8 cellular contexts compared by ENCODE assay signal in the genomic region with DNA sequence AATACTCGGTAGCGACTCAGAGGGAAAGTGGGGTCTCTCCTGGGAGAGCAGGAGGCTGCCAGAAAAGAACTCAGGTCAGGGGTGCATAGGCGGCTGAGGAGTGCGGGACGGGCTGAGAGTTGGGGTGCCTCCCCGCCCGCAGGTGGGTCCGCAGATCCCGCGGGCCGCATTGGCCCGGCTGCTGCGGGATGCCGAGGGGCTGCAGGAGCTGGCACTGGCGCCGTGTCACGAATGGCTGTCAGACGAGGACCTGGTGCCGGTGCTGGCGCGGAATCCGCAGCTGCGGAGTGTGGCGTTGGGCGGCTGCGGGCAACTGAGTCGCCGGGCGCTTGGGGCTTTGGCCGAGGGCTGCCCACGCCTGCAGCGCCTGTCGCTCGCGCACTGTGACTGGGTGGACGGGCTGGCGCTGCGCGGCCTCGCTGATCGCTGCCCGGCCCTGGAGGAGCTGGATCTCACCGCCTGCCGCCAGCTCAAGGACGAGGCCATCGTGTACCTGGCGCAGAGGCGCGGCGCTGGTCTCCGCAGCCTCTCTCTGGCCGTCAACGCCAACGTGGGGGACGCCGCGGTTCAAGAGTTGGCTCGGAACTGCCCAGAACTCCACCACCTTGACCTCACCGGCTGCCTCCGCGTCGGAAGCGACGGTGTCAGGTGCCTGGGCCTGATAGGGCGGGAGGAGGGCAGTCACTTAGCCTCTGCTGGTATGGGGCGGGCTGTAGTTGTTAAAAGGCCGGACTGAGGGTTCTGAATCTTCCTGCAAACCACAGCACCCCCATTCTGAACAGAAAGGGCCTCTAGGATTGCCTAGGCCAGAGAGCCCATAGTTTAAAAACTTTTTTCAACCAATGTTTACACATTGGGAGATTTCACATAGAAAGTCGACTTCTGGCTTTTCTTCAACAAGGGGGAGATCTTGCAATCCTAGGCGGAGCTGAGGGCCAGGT. TPM values are rescaled to one million over a fixed set of nuclear protein-coding genes. Genes with fewer than 3 reads are reported as not detected.
DNase-seq lines count a peak whose midpoint lies in the region; ATAC-seq and TF ChIP-seq lines count a peak whose summit lies in the region.

No MANE protein-coding gene starts in this region.

- H3K27me3 Mint-ChIP-seq in activated T-cell treated with anti-CD3 and anti-CD28 coated beads, Interleukin-2, amount 50 U/mL, for 72 hours (ENCODE audit: low read depth) = peaks cover 24% of the 10 kb centered on the region

- peak; percentile 8 to 17 for ATAC-seq in activated T-cell treated with anti-CD3 and anti-CD28 coated beads, Interleukin-2, amount 50 U/mL, for 72 hours (replicated peaks in 1 of 2)

- H3K9me3 Mint-ChIP-seq in activated T-cell treated with anti-CD3 and anti-CD28 coated beads, Interleukin-2, amount 50 U/mL, for 72 hours = no peaks in the 10 kb centered on the region

- TF ChIP-seq CTCF in astrocyte of the cerebellum (IDR thresholded peaks at IDR 0.05; ENCODE audit: low read depth, low read length, missing control alignments) = no peak

- peaks cover 2% of the 10 kb centered on the region in 2 donors for H3K36me3 Mint-ChIP-seq in activated T-cell treated with anti-CD3 and anti-CD28 coated beads, Interleukin-2, amount 50 U/mL, for 72 hours (ENCODE audit: insufficient read depth in 2 of 2)

- H3K4me3 ChIP-seq in Jurkat, Clone E6-1 (ENCODE audit: low read length) = peak overlapping the region; percentile 87
- peak overlapping the region; percentile 91 for H3K4me3 ChIP-seq in astrocyte of the cerebellum (ENCODE audit: low read depth, low read length)

- in situ Hi-C loops in astrocyte of the cerebellum (cut with HindIII; ENCODE audit: low sequenced_read_pairs) = no loop called here

- peak in 1 of 2 donors; percentile 52 for DNase-seq in activated T-cell treated with anti-CD3 and anti-CD28 coated beads, Interleukin-2, amount 50 U/mL, for 72 hours
- DNase-seq in activated T-cell treated with anti-CD3 and anti-CD28 coated beads for 4 hours (no peak), astrocyte of the cerebellum (ENCODE audit: low read depth) (no peak), iris pigment epithelial cell (ENCODE audit: low read depth) (peak; percentile 20), occipital lobe (lab: John Stamatoyannopoulos, UW) (no peak)
- no peak for DNase-seq in Jurkat, Clone E6-1 (ENCODE audit: low read depth, low spot score)
- DNase-seq in stimulated activated naive CD4-positive, alpha-beta T cell treated with Interleukin-2 at 50 U/mL for 16 hours (lab: John Stamatoyannopoulos, UW) = peak; percentile 35
- no peak for DNase-seq in stimulated activated CD4-positive, alpha-beta T cell treated with anti-CD3 and anti-CD28 coated beads, Interleukin-2, amount 100 ng/mL, for 24 hours

- H3K4me1 Mint-ChIP-seq in activated T-cell treated with anti-CD3 and anti-CD28 coated beads, Interleukin-2, amount 50 U/mL, for 72 hours (ENCODE audit: low read depth) = peaks cover 49% of the 10 kb centered on the region

- peak overlapping the region; percentile 27 for H3K27ac Mint-ChIP-seq in activated T-cell treated with anti-CD3 and anti-CD28 coated beads, Interleukin-2, amount 50 U/mL, for 72 hours

- peak overlapping the region; percentile 88 to 99 for H3K4me3 Mint-ChIP-seq in activated T-cell treated with anti-CD3 and anti-CD28 coated beads, Interleukin-2, amount 50 U/mL, for 72 hours

RNA-seq across cellular contexts. Expression of gene FBXL15, which starts 1.3 kb away (rescaled TPM):
- total RNA-seq in activated T-cell treated with anti-CD3 and anti-CD28 coated beads, Interleukin-2, amount 50 U/mL, for 72 hours = 10 to 100 TPM; 15.3 TPM
- polyA plus RNA-seq in Jurkat, Clone E6-1 (2012; ENCODE audit: insufficient read depth, insufficient read length) = 6.4 TPM
- total RNA-seq in occipital lobe = 14.2 TPM

RNA-seq across cellular contexts. Expression of gene PSD, which starts 3.3 kb away (rescaled TPM):
- 10 to 100 TPM in 1 of 2 donors, 1 to 10 TPM in 1; 8.6 to 11.7 TPM for total RNA-seq in activated T-cell treated with anti-CD3 and anti-CD28 coated beads, Interleukin-2, amount 50 U/mL, for 72 hours
- polyA plus RNA-seq in Jurkat, Clone E6-1 (2012; ENCODE audit: insufficient read depth, insufficient read length) = 11.7 TPM
- total RNA-seq in occipital lobe = 101 TPM

RNA-seq across cellular contexts. Expression of gene CUEDC2, which starts 10.5 kb away (rescaled TPM):
- 10 to 100 TPM; 78.7 to 79.5 TPM for total RNA-seq in activated T-cell treated with anti-CD3 and anti-CD28 coated beads, Interleukin-2, amount 50 U/mL, for 72 hours
- polyA plus RNA-seq in Jurkat, Clone E6-1 (2012; ENCODE audit: insufficient read depth, insufficient read length) = 145 TPM
- 37.3 TPM for total RNA-seq in occipital lobe

RNA-seq across cellular contexts. Expression of gene NFKB2, which starts 26.4 kb away (rescaled TPM):
- 100 to 1,000 TPM; 472 to 564 TPM for total RNA-seq in activated T-cell treated with anti-CD3 and anti-CD28 coated beads, Interleukin-2, amount 50 U/mL, for 72 hours
- polyA plus RNA-seq in Jurkat, Clone E6-1 (2012; ENCODE audit: insufficient read depth, insufficient read length) = 39.5 TPM
- total RNA-seq in occipital lobe = 2.2 TPM

RNA-seq across cellular contexts. Expression of gene C10orf95, which starts 29.4 kb away (rescaled TPM):
- total RNA-seq in activated T-cell treated with anti-CD3 and anti-CD28 coated beads, Interleukin-2, amount 50 U/mL, for 72 hours = under 1 TPM in 1 of 2 donors, not detected in 1; 0.21 TPM
- polyA plus RNA-seq in Jurkat, Clone E6-1 (2012; ENCODE audit: insufficient read depth, insufficient read length) = 2.2 TPM
- not detected for total RNA-seq in occipital lobe

Comparison
In these comparisons a context has a peak if more than half of its experiments do, and no peak if none do; other contexts are left out.
1. DNase-seq: peak in iris pigment epithelial cell (single experiment) and stimulated activated naive CD4-positive, alpha-beta T cell treated with Interleukin-2 at 50 U/mL for 16 hours (single experiment); none in activated T-cell treated with anti-CD3 and anti-CD28 coated beads for 4 hours (single experiment), Jurkat, Clone E6-1 (single experiment), astrocyte of the cerebellum (single experiment), stimulated activated CD4-positive, alpha-beta T cell treated with anti-CD3 and anti-CD28 coated beads, Interleukin-2, amount 100 ng/mL, for 24 hours (0 of 2) and occipital lobe (single experiment).